1 cellular context compared by ENCODE assay signal in genomic region chr2:31812051-31812798, GRCh38.
TF ChIP-seq lines count a peak whose summit lies in the region.

No MANE protein-coding gene starts in this region.

TF ChIP-seq in HepG2, 621 proteins besides CTCF, POLR2A, EP300 and RAD21 (continued from another document and continues in another):
- TF ChIP-seq ZNF512B (CRISPR knock-in tag; IDR thresholded peaks at IDR 0.05; ENCODE audit: borderline replicate concordance), result no peak
- no peak for TF ChIP-seq HHEX (CRISPR knock-in tag; IDR thresholded peaks at IDR 0.05)
- TF ChIP-seq NCOA1 (CRISPR knock-in tag; IDR thresholded peaks at IDR 0.05), result no peak
- TF ChIP-seq TOE1 (CRISPR knock-in tag; IDR thresholded peaks at IDR 0.05), result 0 out of 2 replicates have a peak, but pooled peaks have one; percentile 57
- peak; percentile 31; the same call in 1 of the 2 replicates for TF ChIP-seq MAX (IDR thresholded peaks at IDR 0.05)
- no peak for TF ChIP-seq NCOA5 (CRISPR knock-in tag; IDR thresholded peaks at IDR 0.05)
- TF ChIP-seq ZNF282 (IDR thresholded peaks at IDR 0.05; ENCODE audit: partially characterized antibody), result no peak
- no peak; the same call in 1 of the 2 replicates for TF ChIP-seq ZNF609 (CRISPR knock-in tag; IDR thresholded peaks at IDR 0.05; ENCODE audit: borderline replicate concordance)
- no peak for TF ChIP-seq SAFB2 (CRISPR knock-in tag; IDR thresholded peaks at IDR 0.05; ENCODE audit: borderline replicate concordance, low read depth)
- TF ChIP-seq CC2D1A (CRISPR knock-in tag; IDR thresholded peaks at IDR 0.05), result no peak
- no peak for TF ChIP-seq AKNA (CRISPR knock-in tag; IDR thresholded peaks at IDR 0.05; ENCODE audit: borderline replicate concordance)
- no peak for TF ChIP-seq ELF4 (CRISPR knock-in tag; IDR thresholded peaks at IDR 0.05; ENCODE audit: borderline replicate concordance)
- no peak for TF ChIP-seq NFATC3 (CRISPR knock-in tag; IDR thresholded peaks at IDR 0.05)
- TF ChIP-seq ZNF10 (CRISPR knock-in tag; IDR thresholded peaks at IDR 0.05; ENCODE audit: borderline replicate concordance, low read depth), result no peak
- TF ChIP-seq SP4 (CRISPR knock-in tag; IDR thresholded peaks at IDR 0.05), result no peak
- no peak for TF ChIP-seq PBX3 (CRISPR knock-in tag; IDR thresholded peaks at IDR 0.05; ENCODE audit: borderline replicate concordance)
- TF ChIP-seq ZBTB7A (CRISPR knock-in tag; IDR thresholded peaks at IDR 0.05), result no peak
- 0 out of 2 replicates have a peak, but pooled peaks have one; percentile 60 for TF ChIP-seq ZSCAN21 (CRISPR knock-in tag; IDR thresholded peaks at IDR 0.05; ENCODE audit: borderline replicate concordance)
- peak; percentile 83 for TF ChIP-seq RXRB (CRISPR knock-in tag; IDR thresholded peaks at IDR 0.05; ENCODE audit: borderline replicate concordance)
- no peak for TF ChIP-seq ZNF337 (CRISPR knock-in tag; IDR thresholded peaks at IDR 0.05; ENCODE audit: borderline replicate concordance, low read depth)
- TF ChIP-seq ZNF225 (CRISPR knock-in tag; IDR thresholded peaks at IDR 0.05), result no peak
- TF ChIP-seq ZNF577 (CRISPR knock-in tag; IDR thresholded peaks at IDR 0.05; ENCODE audit: borderline replicate concordance, low read depth), result no peak
- TF ChIP-seq BCLAF1 (IDR thresholded peaks at IDR 0.05), result no peak
- no peak for TF ChIP-seq PHF20 (CRISPR knock-in tag; IDR thresholded peaks at IDR 0.05)
- no peak for TF ChIP-seq MXD3 (CRISPR knock-in tag; IDR thresholded peaks at IDR 0.05)
- TF ChIP-seq ZNF777 (CRISPR knock-in tag; IDR thresholded peaks at IDR 0.05), result no peak
- peak; percentile 68; the same call in 1 of the 2 replicates for TF ChIP-seq NFE2 (CRISPR knock-in tag; IDR thresholded peaks at IDR 0.05)
- no peak for TF ChIP-seq ZNF513 (CRISPR knock-in tag; conservative IDR thresholded peaks at IDR 0.05)
- no peak for TF ChIP-seq WIZ (CRISPR knock-in tag; IDR thresholded peaks at IDR 0.05)
- TF ChIP-seq ZNF256 (CRISPR knock-in tag; conservative IDR thresholded peaks at IDR 0.05), result no peak
- no peak for TF ChIP-seq ZFP36L2 (CRISPR knock-in tag; IDR thresholded peaks at IDR 0.05)
- TF ChIP-seq GLMP (CRISPR knock-in tag; IDR thresholded peaks at IDR 0.05; ENCODE audit: borderline replicate concordance), result no peak
- TF ChIP-seq GMEB1 (CRISPR knock-in tag; IDR thresholded peaks at IDR 0.05; ENCODE audit: borderline replicate concordance), result no peak
- TF ChIP-seq HNRNPH1 (optimal IDR thresholded peaks at IDR 0.05; ENCODE audit: low read depth, low read length), result no peak
- TF ChIP-seq ZNF747 (CRISPR knock-in tag; IDR thresholded peaks at IDR 0.05; ENCODE audit: borderline replicate concordance), result no peak; the same call in 1 of the 2 replicates
- TF ChIP-seq ELF3 (CRISPR knock-in tag; IDR thresholded peaks at IDR 0.05), result peak; percentile 74
- no peak for TF ChIP-seq GZF1 (CRISPR knock-in tag; IDR thresholded peaks at IDR 0.05)
- TF ChIP-seq ZFP37 (CRISPR knock-in tag; IDR thresholded peaks at IDR 0.05; ENCODE audit: borderline replicate concordance), result no peak
- TF ChIP-seq MAFG (CRISPR knock-in tag; IDR thresholded peaks at IDR 0.05), result no peak
